ENCODE assay signal across 1 cellular context in the genomic region with DNA sequence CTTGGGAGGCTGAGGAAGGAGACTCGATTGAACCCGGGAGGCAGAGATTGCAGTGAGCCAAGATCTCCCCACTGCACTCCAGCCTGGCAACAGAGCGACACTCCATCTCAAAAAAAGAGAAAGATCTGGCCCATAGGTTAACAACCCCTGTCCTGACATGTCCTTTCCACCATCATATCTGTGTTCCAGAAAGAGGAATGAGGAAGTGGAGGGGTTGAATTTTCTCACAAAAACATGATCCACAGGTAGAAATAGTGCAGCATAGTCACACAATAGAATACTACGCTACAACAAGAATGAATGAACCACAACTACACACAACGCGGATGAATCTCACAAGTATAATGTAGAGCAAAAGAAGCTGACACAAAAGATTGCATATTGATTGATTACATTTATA.
TF ChIP-seq lines count a peak whose summit lies in the region.

No MANE protein-coding gene starts in this region.

TF ChIP-seq in K562, 482 proteins besides CTCF, POLR2A, EP300 and RAD21:
- TF ChIP-seq SPI1 (IDR thresholded peaks at IDR 0.05; ENCODE audit: borderline replicate concordance, low read depth, low read length), result peak; percentile 68
- TF ChIP-seq ZNF212 (CRISPR knock-in tag; IDR thresholded peaks at IDR 0.05), result no peak
- no peak for TF ChIP-seq PHB (CRISPR knock-in tag; IDR thresholded peaks at IDR 0.05)
